20 cellular contexts compared by ENCODE assay signal in the genomic region with DNA sequence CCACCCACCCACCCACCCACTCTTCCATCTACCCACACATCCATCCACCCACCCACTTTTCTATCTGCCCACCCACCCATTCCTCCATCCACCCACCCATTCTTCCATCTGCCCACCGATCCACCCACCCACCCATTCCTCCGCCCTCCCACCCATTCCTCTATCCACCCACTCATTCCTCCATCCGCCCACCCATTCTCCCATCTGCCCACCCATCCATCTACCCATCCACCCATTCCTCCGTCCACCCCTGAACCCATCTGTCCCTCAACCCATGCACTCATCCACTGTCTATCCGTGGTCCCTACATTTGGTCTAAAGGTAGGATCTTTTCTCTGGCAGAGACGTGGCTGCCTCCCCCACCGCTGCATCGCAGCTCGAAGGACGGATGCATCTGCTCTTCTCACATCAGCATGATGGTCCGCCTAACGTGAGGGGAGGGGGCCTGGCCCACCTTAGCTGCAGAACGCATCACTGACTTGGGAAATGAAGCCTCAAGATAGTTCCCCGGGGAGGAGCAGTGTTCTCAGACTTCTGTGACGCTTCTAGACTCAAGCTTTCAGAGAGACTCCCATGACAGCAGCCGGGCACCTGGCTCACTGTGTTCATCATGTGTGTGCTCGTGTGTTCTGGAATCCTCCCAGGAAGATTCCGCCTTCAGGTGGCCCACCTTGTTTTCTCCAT.
"Had no signal": no experiment of that assay in that cellular context is flagged by ENCODE, and none has a peak within 500 bp of the region (broad histone marks: within the 10 kb centered on the region; RNA-seq: fewer than 3 reads in every experiment).

No MANE protein-coding gene starts in this region.

- H3K4me3 Mint-ChIP-seq: activated CD4-positive, alpha-beta memory T cell treated with anti-CD3 and anti-CD28 coated beads for 36 hours; activated naive CD4-positive, alpha-beta T cell treated with anti-CD3 and anti-CD28 coated beads for 36 hours; dendritic cell treated with granulocyte-macrophage colony-stimulating factor and Interleukin-4, amounts not matched to agents 40 ng/mL and 50 ng/mL, for 4 days; naive thymus-derived CD4-positive, alpha-beta T cell; stimulated activated naive CD8-positive, alpha-beta T cell treated with anti-CD3 and anti-CD28 coated beads, Interleukin-15, Interleukin-2, amounts not matched to agents 100 ng/mL and 50 ng/mL, for 24 hours had no signal

- ATAC-seq: mucosa of descending colon; naive thymus-derived CD4-positive, alpha-beta T cell had no signal

- H3K27me3 ChIP-seq: adrenal gland, tibial nerve had no signal

- H3K27ac Mint-ChIP-seq: activated CD4-positive, alpha-beta memory T cell treated with anti-CD3 and anti-CD28 coated beads for 36 hours; activated naive CD4-positive, alpha-beta T cell treated with anti-CD3 and anti-CD28 coated beads for 36 hours; dendritic cell treated with granulocyte-macrophage colony-stimulating factor and Interleukin-4, amounts not matched to agents 40 ng/mL and 50 ng/mL, for 4 days; stimulated activated naive CD8-positive, alpha-beta T cell treated with anti-CD3 and anti-CD28 coated beads, Interleukin-15, Interleukin-2, amounts not matched to agents 100 ng/mL and 50 ng/mL, for 24 hours had no signal

- H3K27me3 Mint-ChIP-seq: activated CD4-positive, alpha-beta memory T cell treated with anti-CD3 and anti-CD28 coated beads for 36 hours; dendritic cell treated with granulocyte-macrophage colony-stimulating factor and Interleukin-4, amounts not matched to agents 40 ng/mL and 50 ng/mL, for 4 days; naive thymus-derived CD4-positive, alpha-beta T cell; stimulated activated naive CD8-positive, alpha-beta T cell treated with anti-CD3 and anti-CD28 coated beads, Interleukin-15, Interleukin-2, amounts not matched to agents 100 ng/mL and 50 ng/mL, for 24 hours had no signal

- FAIRE-seq: astrocyte, bronchial epithelial cell, urothelium cell line had no signal

- DNase-seq: activated CD4-positive, alpha-beta memory T cell treated with anti-CD3 and anti-CD28 coated beads for 36 hours; activated naive CD4-positive, alpha-beta T cell treated with anti-CD3 and anti-CD28 coated beads for 36 hours; adrenal gland; effector CD8-positive, alpha-beta T cell; mesenchymal stem cell; mucosa of descending colon; naive thymus-derived CD4-positive, alpha-beta T cell; occipital lobe; posterior cingulate gyrus; retina; stimulated activated CD4-positive, alpha-beta T cell treated with anti-CD3 and anti-CD28 coated beads, Interleukin-12 subunit alpha, Interleukin-12 subunit beta, amount 100 ng/mL, for 4 hours; stimulated activated CD4-positive, alpha-beta T cell treated with anti-CD3 and anti-CD28 coated beads, Interleukin-1b, Interleukin-23, amount 100 ng/mL, for 48 hours; stimulated activated CD8-positive, alpha-beta memory T cell treated with anti-CD3 and anti-CD28 coated beads, Interleukin-4, amount 100 ng/mL, for 48 hours; WERI-Rb-1 had no signal

- H3K9me3 Mint-ChIP-seq: activated CD4-positive, alpha-beta memory T cell treated with anti-CD3 and anti-CD28 coated beads for 36 hours; activated naive CD4-positive, alpha-beta T cell treated with anti-CD3 and anti-CD28 coated beads for 36 hours; dendritic cell treated with granulocyte-macrophage colony-stimulating factor and Interleukin-4, amounts not matched to agents 40 ng/mL and 50 ng/mL, for 4 days; naive thymus-derived CD4-positive, alpha-beta T cell; stimulated activated naive CD8-positive, alpha-beta T cell treated with anti-CD3 and anti-CD28 coated beads, Interleukin-15, Interleukin-2, amounts not matched to agents 100 ng/mL and 50 ng/mL, for 24 hours had no signal

- H3K4me3 ChIP-seq: adrenal gland, mucosa of descending colon, tibial nerve had no signal

- H3K36me3 ChIP-seq: adrenal gland had no signal

- H3K27ac ChIP-seq: tibial nerve, WERI-Rb-1 had no signal

- H3K9me3 ChIP-seq: adrenal gland, mucosa of descending colon, tibial nerve had no signal
